ENCODE assay signal across 9 cellular contexts in the genomic region with DNA sequence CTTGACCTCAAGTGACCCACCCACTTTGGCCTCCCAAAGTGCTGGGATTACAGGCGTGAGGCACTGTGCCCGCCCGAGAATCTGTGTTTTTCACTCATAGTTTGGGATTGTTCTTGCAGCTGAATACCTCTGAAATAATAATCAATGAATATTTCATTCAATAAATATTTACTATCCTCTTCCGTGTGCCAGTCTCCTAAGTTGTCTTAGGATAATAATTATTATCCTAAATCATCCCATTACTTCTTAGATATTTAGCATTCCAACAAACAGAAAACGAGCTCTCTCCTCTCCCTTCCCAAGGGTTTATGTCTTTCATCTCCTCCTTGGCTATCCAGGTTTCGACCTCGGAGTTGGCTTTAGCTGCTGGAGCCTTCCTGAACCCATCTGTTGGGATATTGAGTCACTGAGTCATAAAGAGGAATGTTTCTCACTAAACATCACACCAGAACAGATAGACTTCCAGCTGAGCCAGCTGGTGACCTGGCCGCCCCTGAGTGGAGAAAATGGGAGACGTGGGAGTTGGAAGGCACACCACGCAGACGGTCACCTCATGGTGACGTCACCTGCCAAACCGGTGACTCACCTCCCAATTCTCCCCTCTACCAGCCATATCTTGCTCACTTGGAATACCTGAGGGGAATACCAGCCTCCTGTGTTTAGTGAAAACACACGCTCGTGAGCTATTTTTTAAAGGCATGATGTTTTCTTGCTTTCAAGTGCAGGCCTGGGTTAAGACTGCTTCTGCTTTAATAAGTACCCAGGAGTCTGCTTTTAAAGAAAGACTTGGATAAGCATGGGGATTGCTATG. TPM values are rescaled to one million over a fixed set of nuclear protein-coding genes. Genes with fewer than 3 reads are reported as not detected.
A peak's percentile ranks its signal among the peaks of the same experiment; 100 is the strongest.
DNase-seq lines count a peak whose midpoint lies in the region; ATAC-seq and TF ChIP-seq lines count a peak whose summit lies in the region.
"Had no signal": no experiment of that assay in that cellular context is flagged by ENCODE, and none has a peak within 500 bp of the region (broad histone marks: within the 10 kb centered on the region; RNA-seq: fewer than 3 reads in every experiment).

No MANE protein-coding gene starts in this region.

- H3K4me3 ChIP-seq in GM23338: no peak overlapping the region
- no peak overlapping the region for H3K4me3 ChIP-seq in SJSA1
- H3K4me3 ChIP-seq in skeletal muscle satellite cell (ENCODE audit: low read length): no peak overlapping the region

- DNase-seq in GM23338 (ENCODE audit: low spot score): peak; percentile 31
- peak; percentile 94 to 95 for DNase-seq in SJSA1 (ENCODE audit: low read depth in 1 of 2, low spot score in 2 of 2)
- DNase-seq in fibroblast of the conjunctiva (ENCODE audit: low read depth): peak; percentile 59
- DNase-seq in NCI-H1092 treated with DMSO at 0.1 percent for 48 hours (lab: John Stamatoyannopoulos, UW): no peak

- peaks cover 2% of the 10 kb centered on the region; the same call in 1 of the 3 replicates for H3K36me3 Mint-ChIP-seq in GM23338 (ENCODE audit: low read depth)

- H3K79me2 ChIP-seq in GM23338 (replicated peaks; ENCODE audit: insufficient read depth): no peaks in the 10 kb centered on the region

- TF ChIP-seq CTCF in GM23338 (conservative IDR thresholded peaks at IDR 0.05; ENCODE audit: low read depth in 2 of 2): no peak

- no peak overlapping the region for H3K27ac ChIP-seq in GM23338 (ENCODE audit: low read depth)
- H3K27ac ChIP-seq in SJSA1: peak overlapping the region; percentile 84

- H3K27ac Mint-ChIP-seq in GM23338: no peak overlapping the region

- H3F3A ChIP-seq in GM23338 (replicated peaks; ENCODE audit: low read depth): no peaks in the 10 kb centered on the region

- H2AFZ ChIP-seq in GM23338: no peak overlapping the region

- H3K27me3 ChIP-seq in GM23338 (ENCODE audit: insufficient read depth) (peaks cover 3% of the 10 kb centered on the region; the same call in 1 of the 2 replicates), SJSA1 (replicated peaks) (no peaks in the 10 kb centered on the region), skeletal muscle satellite cell (ENCODE audit: control insufficient read depth, insufficient read depth, low read length) (no peaks in the 10 kb centered on the region)

- H3K4me2 ChIP-seq in GM23338 (no peak overlapping the region), skeletal muscle satellite cell (ENCODE audit: low read length) (peak overlapping the region; percentile 35)

- H4K20me1 ChIP-seq in GM23338 (replicated peaks; ENCODE audit: insufficient read depth): no peaks in the 10 kb centered on the region

- H3K36me3 ChIP-seq in GM23338 (ENCODE audit: insufficient read depth) (no peaks in the 10 kb centered on the region), SJSA1 (no peaks in the 10 kb centered on the region), skeletal muscle satellite cell (ENCODE audit: insufficient read depth, low read length) (no peaks in the 10 kb centered on the region)

- H3K4me3 Mint-ChIP-seq in GM23338: no peak overlapping the region

- H3K9me3 ChIP-seq in SJSA1 (replicated peaks): peaks cover 4% of the 10 kb centered on the region; the same call in 1 of the 2 replicates
- no peaks in the 10 kb centered on the region for H3K9me3 ChIP-seq in skeletal muscle satellite cell (replicated peaks; ENCODE audit: low read length)

- H3K27me3 Mint-ChIP-seq in GM23338 (ENCODE audit: insufficient read depth, low read depth, poor library complexity): peaks cover 11% of the 10 kb centered on the region

- no peak for ATAC-seq in GM23338
- no peak for ATAC-seq in GM18520 (IDR thresholded peaks at IDR 0.05; ENCODE audit: unreplicated experiment)
- no peak for ATAC-seq in GM21360 (IDR thresholded peaks at IDR 0.05; ENCODE audit: unreplicated experiment)
- ATAC-seq in activated CD4-positive, CD25-positive, alpha-beta regulatory T cell treated with anti-CD3 and anti-CD28 coated beads, Interleukin-2, amount 50 U/mL, for 24 hours: no peak

- no peaks in the 10 kb centered on the region for H3K9me2 ChIP-seq in GM23338 (ENCODE audit: insufficient read depth)

- H3K9me3 Mint-ChIP-seq in GM23338: no peaks in the 10 kb centered on the region; the same call in 2 of the 3 replicates

- H3K4me1 ChIP-seq in GM23338 (ENCODE audit: insufficient read depth): 0 out of 2 replicates have a peak, but pooled peaks cover 6% of the 10 kb centered on the region
- peaks cover 55% of the 10 kb centered on the region for H3K4me1 ChIP-seq in SJSA1 (replicated peaks)
- peaks cover 45% of the 10 kb centered on the region for H3K4me1 ChIP-seq in skeletal muscle satellite cell (ENCODE audit: control insufficient read depth, insufficient read depth, low read length)

- H3K9ac ChIP-seq in skeletal muscle satellite cell (ENCODE audit: low read depth, low read length): peak overlapping the region; percentile 61

- H3K4me1 Mint-ChIP-seq in GM23338: peaks cover 6% of the 10 kb centered on the region; the same call in 2 of the 3 replicates

TF ChIP-seq in GM23338, 12 proteins besides CTCF, POLR2A, EP300 and RAD21 (continues in another document):
- TF ChIP-seq EZH2phosphoT487 (IDR thresholded peaks at IDR 0.05; ENCODE audit: unreplicated experiment) (no peak), JUNB (IDR thresholded peaks at IDR 0.05; ENCODE audit: unreplicated experiment) (no peak), ZNF331 (CRISPR knock-in tag; IDR thresholded peaks at IDR 0.05; ENCODE audit: low read depth) (no peak), CREB1 (CRISPR knock-in tag; IDR thresholded peaks at IDR 0.05; ENCODE audit: low read depth) (no peak), NANOG (IDR thresholded peaks at IDR 0.05; ENCODE audit: borderline replicate concordance) (no peak), ZNF114 (CRISPR knock-in tag; IDR thresholded peaks at IDR 0.05) (no peak), EZH2 (IDR thresholded peaks at IDR 0.05; ENCODE audit: low read depth, unreplicated experiment) (no peak), STAT1 (IDR thresholded peaks at IDR 0.05; ENCODE audit: unreplicated experiment) (no peak), POLR2AphosphoS5 (IDR thresholded peaks at IDR 0.05; ENCODE audit: low read depth) (no peak)
- TF ChIP-seq, protein P1, sequence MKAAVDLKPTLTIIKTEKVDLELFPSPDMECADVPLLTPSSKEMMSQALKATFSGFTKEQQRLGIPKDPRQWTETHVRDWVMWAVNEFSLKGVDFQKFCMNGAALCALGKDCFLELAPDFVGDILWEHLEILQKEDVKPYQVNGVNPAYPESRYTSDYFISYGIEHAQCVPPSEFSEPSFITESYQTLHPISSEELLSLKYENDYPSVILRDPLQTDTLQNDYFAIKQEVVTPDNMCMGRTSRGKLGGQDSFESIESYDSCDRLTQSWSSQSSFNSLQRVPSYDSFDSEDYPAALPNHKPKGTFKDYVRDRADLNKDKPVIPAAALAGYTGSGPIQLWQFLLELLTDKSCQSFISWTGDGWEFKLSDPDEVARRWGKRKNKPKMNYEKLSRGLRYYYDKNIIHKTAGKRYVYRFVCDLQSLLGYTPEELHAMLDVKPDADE (IDR thresholded peaks at IDR 0.05): no peak

RNA-seq across cellular contexts. Expression of a gene that starts 43.9 kb away (rescaled TPM):
- total RNA-seq in GM23338 (2014; rRNA removed; shearing (Covaris generic)): 1.7 and 2.2 TPM in 2 replicates
- polyA plus RNA-seq in GM23338 (2016; fragmentation: Nextera tagmentation; extraction: Ambion mirVana): 1.7 and 2.0 TPM in 2 replicates
- total RNA-seq in SJSA1 (2014; rRNA removed; shearing (Covaris generic)): 6.3 and 8.4 TPM in 2 replicates
- 38.8 and 45.0 TPM in 2 replicates for total RNA-seq in skeletal muscle satellite cell (2012; rRNA removed)
- polyA plus RNA-seq: neural cell had no signal
